ENCODE assay signal across 14 cellular contexts in genomic region chr15:79371581-79371980, GRCh38.
DNase-seq lines count a peak whose midpoint lies in the region; ATAC-seq and TF ChIP-seq lines count a peak whose summit lies in the region.
"Had no signal": no experiment of that assay in that cellular context is flagged by ENCODE, and none has a peak within 500 bp of the region (broad histone marks: within the 10 kb centered on the region; RNA-seq: fewer than 3 reads in every experiment).

No MANE protein-coding gene starts in this region.

- TF ChIP-seq CTCF in nephron (IDR thresholded peaks at IDR 0.05; ENCODE audit: unreplicated experiment in 3 of 3), result no peak
- TF ChIP-seq CTCF in mucosa of descending colon (IDR thresholded peaks at IDR 0.05), result no peak

- H3K27me3 ChIP-seq in HUES6 (ENCODE audit: control insufficient read depth, insufficient read depth, low read length), result no peaks in the 10 kb centered on the region

- no peaks in the 10 kb centered on the region for H3K9me3 Mint-ChIP-seq in nephron
- H3K9me3 Mint-ChIP-seq: CD4-positive, alpha-beta memory T cell; HFFc6 had no signal

- peak overlapping the region in 1 of 3 experiments; percentile 19 for H3K4me3 Mint-ChIP-seq in nephron
- H3K4me3 Mint-ChIP-seq: CD4-positive, alpha-beta memory T cell; HFFc6 had no signal

- H3K9me3 ChIP-seq in HUES6 (ENCODE audit: control insufficient read depth, insufficient read depth, low read depth, low read length) (peaks cover 6% of the 10 kb centered on the region; the same call in 1 of the 2 replicates), mucosa of descending colon (no peaks in the 10 kb centered on the region)
- H3K9me3 ChIP-seq: HAP-1 had no signal

- no peaks in the 10 kb centered on the region for H3K36me3 Mint-ChIP-seq in nephron (ENCODE audit: low read depth)
- H3K36me3 Mint-ChIP-seq: CD4-positive, alpha-beta memory T cell had no signal

- H3K36me3 ChIP-seq in HUES6 (ENCODE audit: control insufficient read depth, insufficient read depth, low read length) (no peaks in the 10 kb centered on the region), mucosa of descending colon (ENCODE audit: low read depth) (no peaks in the 10 kb centered on the region)
- H3K36me3 ChIP-seq: HAP-1 had no signal

- ATAC-seq in mucosa of descending colon, result no peak

- H3K27me3 Mint-ChIP-seq in nephron (ENCODE audit: low read depth), result peaks cover under 1% of the 10 kb centered on the region
- H3K27me3 Mint-ChIP-seq: CD4-positive, alpha-beta memory T cell had no signal

- no peak overlapping the region for H3K4me3 ChIP-seq in HUES6 (ENCODE audit: low read depth, low read length)
- no peak overlapping the region for H3K4me3 ChIP-seq in mucosa of descending colon
- H3K4me3 ChIP-seq: HAP-1 had no signal

- DNase-seq in SKM-1 treated with dmso at 0.1 percent for 144 hours (lab: John Stamatoyannopoulos, UW; ENCODE audit: unreplicated experiment), result peak; percentile 15
- DNase-seq in SKM-1 (lab: John Stamatoyannopoulos, UW; ENCODE audit: unreplicated experiment), result no peak
- peak; percentile 59 for DNase-seq in OCI-M1 (lab: John Stamatoyannopoulos, UW)
- no peak for DNase-seq in NCI-H2171 (lab: John Stamatoyannopoulos, UW)
- no peak for DNase-seq in mucosa of descending colon
- DNase-seq in NCI-H2107 (lab: John Stamatoyannopoulos, UW), result no peak
- DNase-seq: ACHN; CD4-positive, alpha-beta memory T cell; DMS79; HFFc6 had no signal

- intact Hi-C loops in mucosa of descending colon (cut with DNase I, micrococcal nuclease), result no loop called here

- peaks cover 56% of the 10 kb centered on the region for H3K4me1 Mint-ChIP-seq in nephron
- H3K4me1 Mint-ChIP-seq: CD4-positive, alpha-beta memory T cell had no signal

- peaks cover 24% of the 10 kb centered on the region for H3K4me1 ChIP-seq in HUES6 (ENCODE audit: control insufficient read depth, insufficient read depth, low read length)
- H3K4me1 ChIP-seq in mucosa of descending colon (ENCODE audit: low read depth), result no peaks in the 10 kb centered on the region

- H3K27ac ChIP-seq in HUES6 (ENCODE audit: low read depth, low read length), result peak overlapping the region; percentile 28; the same call in 1 of the 2 replicates
- H3K27ac ChIP-seq: C4-2B had no signal

- no peak overlapping the region for H3K9ac ChIP-seq in HUES6 (ENCODE audit: low read length)

- peak overlapping the region in 2 of 3 experiments; percentile 90 to 92 for H3K27ac Mint-ChIP-seq in nephron
- H3K27ac Mint-ChIP-seq: CD4-positive, alpha-beta memory T cell; HFFc6 had no signal

Comparison
In these comparisons a context has a peak if more than half of its experiments do, and no peak if none do; other contexts are left out.
1. DNase-seq: peak in SKM-1 treated with dmso at 0.1 percent for 144 hours (single experiment) and OCI-M1 (single experiment); none in SKM-1 (single experiment), NCI-H2171 (single experiment), mucosa of descending colon (0 of 3) and NCI-H2107 (single experiment).